ENCODE assay signal across 12 cellular contexts in genomic region chr17:79813826-79814623, GRCh38. TPM values are rescaled to one million over a fixed set of nuclear protein-coding genes. Genes with fewer than 3 reads are reported as not detected.
DNase-seq lines count a peak whose midpoint lies in the region; ATAC-seq, FAIRE-seq and TF ChIP-seq lines count a peak whose summit lies in the region.
"Had no signal": no experiment of that assay in that cellular context is flagged by ENCODE, and none has a peak within 500 bp of the region (broad histone marks: within the 10 kb centered on the region; RNA-seq: fewer than 3 reads in every experiment).

No MANE protein-coding gene starts in this region.

- peaks cover 26% of the 10 kb centered on the region for H3K4me1 Mint-ChIP-seq in WTC11
- H3K4me1 Mint-ChIP-seq in type B pancreatic cell (ENCODE audit: unreplicated experiment), result peaks cover 6% of the 10 kb centered on the region

- no peak for ATAC-seq in heart right ventricle
- ATAC-seq in WTC11, result no peak
- no peak for ATAC-seq in GM19395 (IDR thresholded peaks at IDR 0.05; ENCODE audit: unreplicated experiment)
- no peak for ATAC-seq in left lobe of liver

- H3K36me3 ChIP-seq in heart right ventricle (no peaks in the 10 kb centered on the region), keratinocyte (ENCODE audit: control insufficient read depth in 2 of 2, extremely low read depth in 1 of 2, insufficient read depth in 2 of 2, low read length in 2 of 2) (no peaks in the 10 kb centered on the region)

- no peak overlapping the region for H2AFZ ChIP-seq in keratinocyte (ENCODE audit: control insufficient read depth, low read length)

- no peak for TF ChIP-seq CTCF in heart right ventricle (IDR thresholded peaks at IDR 0.05)
- TF ChIP-seq CTCF in WTC11 (IDR thresholded peaks at IDR 0.05), result no peak
- TF ChIP-seq CTCF in keratinocyte (optimal IDR thresholded peaks at IDR 0.05 in 1 of 3, IDR thresholded peaks at IDR 0.05 in 1 of 3, conservative IDR thresholded peaks at IDR 0.05 in 1 of 3; ENCODE audit: extremely low read depth in 1 of 3, insufficient read depth in 2 of 3, low read length in 3 of 3), result no peak
- no peak for TF ChIP-seq CTCF in type B pancreatic cell (conservative IDR thresholded peaks at IDR 0.05)

- H3K27ac ChIP-seq in heart right ventricle (no peak overlapping the region), keratinocyte (ENCODE audit: control insufficient read depth, insufficient read depth, low read length) (no peak overlapping the region)
- H3K27ac ChIP-seq: testis had no signal

- DNase-seq in heart right ventricle, result no peak
- no peak for DNase-seq in cardiac septum (ENCODE audit: low spot score)
- DNase-seq in WTC11 (ENCODE audit: low spot score), result no peak
- no peak for DNase-seq in keratinocyte (ENCODE audit: low read depth, low spot score)
- DNase-seq in type B pancreatic cell (ENCODE audit: extremely low spot score, unreplicated experiment), result peak; percentile 74
- no peak for DNase-seq in NCI-H146 treated with DMSO at 0.1 percent for 48 hours (lab: John Stamatoyannopoulos, UW; ENCODE audit: unreplicated experiment)
- DNase-seq in left lobe of liver (ENCODE audit: low spot score), result no peak
- DNase-seq: DMS79; NCI-H1436 treated with DMSO at 0.1 percent for 48 hours; stimulated activated CD4-positive, alpha-beta T cell treated with anti-CD3 and anti-CD28 coated beads, Interleukin-12 subunit alpha, Interleukin-12 subunit beta, amount 100 ng/mL, for 4 hours; testis had no signal

- no peaks in the 10 kb centered on the region for H3K79me2 ChIP-seq in keratinocyte (ENCODE audit: control insufficient read depth, insufficient read depth, low read length)

- POLR2A ChIA-PET in WTC11 (lab: Charles Lee), result interaction anchor here (0.7 to 2.7 kb wide), 4 partner anchors 16 to 25 kb away, joined by 3 to 11 read pairs (median 5); partner anchors contain the start of gene CBX4

- H3K4me3 ChIP-seq in heart right ventricle (peak overlapping the region in 7 of 10 donors; percentile 5 to 45 (median 22)), keratinocyte (ENCODE audit: control insufficient read depth in 2 of 3, extremely low read depth in 1 of 3, insufficient read depth in 2 of 3, low read depth in 1 of 3, low read length in 3 of 3) (peak overlapping the region in 1 of 3 experiments; percentile 7)

- WGBS in heart right ventricle, 2 donors, result 28 to 30% methylated on average over 37 of the region's 37 CpGs

- no peak overlapping the region for H3K27ac Mint-ChIP-seq in WTC11
- peak overlapping the region; percentile 65 for H3K27ac Mint-ChIP-seq in type B pancreatic cell

- no peaks in the 10 kb centered on the region for H3K9me3 ChIP-seq in heart right ventricle
- no peaks in the 10 kb centered on the region for H3K9me3 ChIP-seq in keratinocyte (ENCODE audit: control insufficient read depth, low read depth, low read length)
- H3K9me3 ChIP-seq: testis had no signal

- H3K27me3 Mint-ChIP-seq in WTC11 (ENCODE audit: low read depth) (peaks cover 92% of the 10 kb centered on the region), type B pancreatic cell (peaks cover 57% of the 10 kb centered on the region)

- intact Hi-C loops in heart right ventricle (cut with DNase I) (loop anchor here in 2 of 10 donors (2.0 to 5.0 kb wide), 2 partner anchors 17 to 178 kb away; no protein-coding TSS in a partner anchor), cardiac septum (cut with DNase I) (loop anchor here (5.0 kb wide), 1 partner anchor 103 kb away; no protein-coding TSS in a partner anchor)

- no peaks in the 10 kb centered on the region for H3K9me1 ChIP-seq in keratinocyte (ENCODE audit: control insufficient read depth, extremely low read depth, insufficient read depth, low read length)

- H3K4me3 Mint-ChIP-seq in WTC11 (peak overlapping the region; percentile 66), type B pancreatic cell (peak overlapping the region; percentile 79)

- dilution Hi-C loops in keratinocyte (cut with MboI; ENCODE audit: extremely low pct_ligation_motif_present, low sequenced_read_pairs), result no loop called here

- peak overlapping the region; percentile 8 for H3K4me2 ChIP-seq in keratinocyte (ENCODE audit: control insufficient read depth, extremely low read depth, insufficient read depth, low read depth, low read length)

- H3K27me3 ChIP-seq in heart right ventricle (peaks cover 29 to 96% (median 73%) of the 10 kb centered on the region in 7 donors), keratinocyte (ENCODE audit: control insufficient read depth, extremely low read depth, insufficient read depth, low read length) (peaks cover 89% of the 10 kb centered on the region)

- FAIRE-seq in keratinocyte (lab: Jason Lieb, UNC), result no peak

- CTCF ChIA-PET in WTC11 (lab: Charles Lee), result interaction anchor here (0.6 to 20.8 kb wide), 12 partner anchors 7 to 160 kb away, joined by 3 to 464 read pairs (median 3); partner anchors contain the start of genes CBX4 and CBX8

- no peak overlapping the region for H3K9ac ChIP-seq in keratinocyte (ENCODE audit: control insufficient read depth, extremely low read depth, insufficient read depth, low read length)

- H3K36me3 Mint-ChIP-seq in WTC11, result peaks cover 4% of the 10 kb centered on the region; the same call in 1 of the 2 replicates
- no peaks in the 10 kb centered on the region for H3K36me3 Mint-ChIP-seq in type B pancreatic cell

- H3K4me1 ChIP-seq in heart right ventricle (peaks cover 20 to 59% (median 47%) of the 10 kb centered on the region in 9 donors), keratinocyte (ENCODE audit: control insufficient read depth, extremely low read depth, insufficient read depth, low read length) (peaks cover 5% of the 10 kb centered on the region)

- peaks cover 2% of the 10 kb centered on the region for H4K20me1 ChIP-seq in keratinocyte (ENCODE audit: control insufficient read depth, extremely low read depth, insufficient read depth, low read length)

- no peaks in the 10 kb centered on the region for H3K9me3 Mint-ChIP-seq in WTC11
- no peaks in the 10 kb centered on the region for H3K9me3 Mint-ChIP-seq in type B pancreatic cell

TF ChIP-seq in WTC11, 78 proteins besides CTCF, POLR2A, EP300 and RAD21 (continues in another document):
- TF ChIP-seq FOXK1 (CRISPR knock-in tag; IDR thresholded peaks at IDR 0.05) (0 out of 2 replicates have a peak, but pooled peaks have one; percentile 12), ETV6 (CRISPR knock-in tag; IDR thresholded peaks at IDR 0.05) (no peak)
- TF ChIP-seq, protein P1, sequence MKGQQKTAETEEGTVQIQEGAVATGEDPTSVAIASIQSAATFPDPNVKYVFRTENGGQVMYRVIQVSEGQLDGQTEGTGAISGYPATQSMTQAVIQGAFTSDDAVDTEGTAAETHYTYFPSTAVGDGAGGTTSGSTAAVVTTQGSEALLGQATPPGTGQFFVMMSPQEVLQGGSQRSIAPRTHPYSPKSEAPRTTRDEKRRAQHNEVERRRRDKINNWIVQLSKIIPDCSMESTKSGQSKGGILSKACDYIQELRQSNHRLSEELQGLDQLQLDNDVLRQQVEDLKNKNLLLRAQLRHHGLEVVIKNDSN (CRISPR knock-in tag; IDR thresholded peaks at IDR 0.05), result peak; percentile 43; the same call in 1 of the 2 replicates

RNA-seq across cellular contexts. Expression of gene CBX8, which starts 17.1 kb away (rescaled TPM):
- 1 to 10 TPM; 4.3 to 9.3 (median 5.6) TPM for total RNA-seq in heart right ventricle
- polyA plus RNA-seq in heart right ventricle, result 1 to 10 TPM; 2.2 to 4.1 TPM
- 5.7 TPM for total RNA-seq in cardiac septum
- 1.8 to 2.1 TPM (median 2.0 TPM) in 3 replicates for total RNA-seq in WTC11 (2021)
- 0.22 to 0.49 TPM (median 0.24 TPM) in 3 replicates for polyA plus RNA-seq in keratinocyte
- polyA plus RNA-seq in keratinocyte (2011; ENCODE audit: low read depth), result 0.31 TPM
- polyA plus RNA-seq in keratinocyte (2011; cell fraction: cytosol; rRNA removed), result 0.29 and 0.86 TPM in 2 replicates
- 0.67 and 1.5 TPM in 2 replicates for polyA plus RNA-seq in keratinocyte (2011; cell fraction: nucleus; rRNA removed)
- polyA plus RNA-seq in keratinocyte (2012; ENCODE audit: low replicate concordance), result 2.2 and 2.8 TPM in 2 replicates
- polyA minus RNA-seq in keratinocyte, result 0.13 to 0.38 TPM (median 0.36 TPM) in 3 replicates
- not detected for polyA minus RNA-seq in keratinocyte (2011; cell fraction: cytosol; rRNA and poly(A)+ RNA removed)
- polyA minus RNA-seq in keratinocyte (2011; cell fraction: nucleus; rRNA and poly(A)+ RNA removed), result 0.53 and 1.9 TPM in 2 replicates
- total RNA-seq in type B pancreatic cell (ENCODE audit: low replicate concordance), result 13.3 and 16.0 TPM in 2 replicates
- total RNA-seq in left lobe of liver, result 3.7 TPM

RNA-seq across cellular contexts. Expression of gene CBX4, which starts 25.2 kb away (rescaled TPM):
- total RNA-seq in heart right ventricle (10 to 100 TPM; 21.6 to 38.2 (median 26.4) TPM), cardiac septum (23.8 TPM), WTC11 (2021) (3.2 to 3.9 TPM (median 3.3 TPM) in 3 replicates), type B pancreatic cell (ENCODE audit: low replicate concordance) (39.6 and 76.2 TPM in 2 replicates), left lobe of liver (14.8 TPM)
- polyA plus RNA-seq in heart right ventricle (1 to 10 TPM; 9.4 to 9.8 TPM), keratinocyte (5.4 to 11.0 TPM (median 7.0 TPM) in 3 replicates)
- polyA plus RNA-seq in keratinocyte (2011; ENCODE audit: low read depth), result 26.5 TPM
- polyA plus RNA-seq in keratinocyte (2011; cell fraction: cytosol; rRNA removed), result 3.5 and 6.7 TPM in 2 replicates
- 9.5 and 9.7 TPM in 2 replicates for polyA plus RNA-seq in keratinocyte (2011; cell fraction: nucleus; rRNA removed)
- polyA plus RNA-seq in keratinocyte (2012; ENCODE audit: low replicate concordance), result 8.2 and 21.9 TPM in 2 replicates
- polyA minus RNA-seq in keratinocyte, result 1.8 to 6.5 TPM (median 2.7 TPM) in 3 replicates
- 17.5 TPM for polyA minus RNA-seq in keratinocyte (2011; cell fraction: cytosol; rRNA and poly(A)+ RNA removed)
- 12.8 and 12.9 TPM in 2 replicates for polyA minus RNA-seq in keratinocyte (2011; cell fraction: nucleus; rRNA and poly(A)+ RNA removed)

RNA-seq across cellular contexts. Expression of gene CBX2, which starts 36.1 kb away (rescaled TPM):
- 1 to 10 TPM; 1.5 to 3.9 (median 2.7) TPM for total RNA-seq in heart right ventricle
- 1 to 10 TPM; 2.9 to 7.1 TPM for polyA plus RNA-seq in heart right ventricle
- total RNA-seq in cardiac septum, result 3.5 TPM
- total RNA-seq in WTC11 (2021), result 78.1 to 85.5 TPM (median 78.7 TPM) in 3 replicates
- polyA plus RNA-seq in keratinocyte, result 1.7 to 2.3 TPM (median 1.8 TPM) in 3 replicates
- 0.32 TPM for polyA plus RNA-seq in keratinocyte (2011; ENCODE audit: low read depth)
- polyA plus RNA-seq in keratinocyte (2011; cell fraction: cytosol; rRNA removed), result 1.1 and 1.8 TPM in 2 replicates
- polyA plus RNA-seq in keratinocyte (2011; cell fraction: nucleus; rRNA removed), result 3.6 and 4.7 TPM in 2 replicates
- 0.93 and 2.2 TPM in 2 replicates for polyA plus RNA-seq in keratinocyte (2012; ENCODE audit: low replicate concordance)
- 2.2 to 3.3 TPM (median 2.4 TPM) in 3 replicates for polyA minus RNA-seq in keratinocyte
- 2.3 TPM for polyA minus RNA-seq in keratinocyte (2011; cell fraction: cytosol; rRNA and poly(A)+ RNA removed)
- polyA minus RNA-seq in keratinocyte (2011; cell fraction: nucleus; rRNA and poly(A)+ RNA removed), result 2.2 and 3.3 TPM in 2 replicates
- 21.6 and 72.0 TPM in 2 replicates for total RNA-seq in type B pancreatic cell (ENCODE audit: low replicate concordance)
- 0.75 TPM for total RNA-seq in left lobe of liver
